Comparison of ENCODE assay signal across 8 cellular contexts in genomic region chr2:190885844-190886243, GRCh38. TPM values are rescaled to one million over a fixed set of nuclear protein-coding genes. Genes with fewer than 3 reads are reported as not detected.
A peak's percentile ranks its signal among the peaks of the same experiment; 100 is the strongest.
DNase-seq lines count a peak whose midpoint lies in the region; ATAC-seq and TF ChIP-seq lines count a peak whose summit lies in the region.
"Not testable (repeated sequence)": the region's sequence is repeated elsewhere in the genome, so short reads cannot be mapped to it uniquely, and the experiment has no call there.

No MANE protein-coding gene starts in this region.

- H3K9me3 ChIP-seq in CD4-positive, CD25-positive, alpha-beta regulatory T cell (ENCODE audit: control insufficient read depth in 2 of 2, low read length in 2 of 2); GM23248 (ENCODE audit: low read depth): not testable (repeated sequence)

- H3K9ac ChIP-seq in GM23248 = not testable (repeated sequence)

- H3K36me3 Mint-ChIP-seq in CD4-positive, CD25-positive, alpha-beta regulatory T cell = not testable (repeated sequence)
- H3K36me3 Mint-ChIP-seq in activated T-cell treated with anti-CD3 and anti-CD28 coated beads, Interleukin-2, amount 50 U/mL, for 24 hours (ENCODE audit: low read depth) = peaks cover 85% of the 10 kb centered on the region
- H3K36me3 Mint-ChIP-seq in activated naive CD8-positive, alpha-beta T cell treated with anti-CD3 and anti-CD28 coated beads, Interleukin-2, amount 50 U/mL, for 24 hours (ENCODE audit: low read depth) = peaks cover 58% of the 10 kb centered on the region
- H3K36me3 Mint-ChIP-seq in naive thymus-derived CD8-positive, alpha-beta T cell = peaks cover 0 to 32% (median 0%) of the 10 kb centered on the region in 3 donors
- peaks cover 70% of the 10 kb centered on the region for H3K36me3 Mint-ChIP-seq in stimulated activated naive CD8-positive, alpha-beta T cell treated with anti-CD3 and anti-CD28 coated beads, Interleukin-15, Interleukin-2, amounts not matched to agents 100 ng/mL and 50 ng/mL, for 24 hours (ENCODE audit: low read depth)

- H3K36me3 ChIP-seq in CD4-positive, CD25-positive, alpha-beta regulatory T cell (ENCODE audit: control insufficient read depth, insufficient read depth, low read length) = peaks cover 12% of the 10 kb centered on the region
- H3K36me3 ChIP-seq in GM23248 (ENCODE audit: low read depth) = peaks cover 32% of the 10 kb centered on the region; the same call in 1 of the 2 replicates

- ATAC-seq in CD4-positive, CD25-positive, alpha-beta regulatory T cell (ENCODE audit: low read depth in 2 of 2); activated naive CD8-positive, alpha-beta T cell treated with anti-CD3 and anti-CD28 coated beads, Interleukin-2, amount 50 U/mL, for 24 hours; naive thymus-derived CD8-positive, alpha-beta T cell: not testable (repeated sequence)

- peaks cover 39 to 79% (median 54%) of the 10 kb centered on the region in 4 donors for H3K4me1 Mint-ChIP-seq in CD4-positive, CD25-positive, alpha-beta regulatory T cell
- peaks cover 60% of the 10 kb centered on the region for H3K4me1 Mint-ChIP-seq in activated T-cell treated with anti-CD3 and anti-CD28 coated beads, Interleukin-2, amount 50 U/mL, for 24 hours (ENCODE audit: low read depth)
- peaks cover 72% of the 10 kb centered on the region for H3K4me1 Mint-ChIP-seq in activated naive CD8-positive, alpha-beta T cell treated with anti-CD3 and anti-CD28 coated beads, Interleukin-2, amount 50 U/mL, for 24 hours
- H3K4me1 Mint-ChIP-seq in naive thymus-derived CD8-positive, alpha-beta T cell = peaks cover 28 to 83% (median 70%) of the 10 kb centered on the region in 4 donors
- peaks cover 75% of the 10 kb centered on the region for H3K4me1 Mint-ChIP-seq in stimulated activated naive CD8-positive, alpha-beta T cell treated with anti-CD3 and anti-CD28 coated beads, Interleukin-15, Interleukin-2, amounts not matched to agents 100 ng/mL and 50 ng/mL, for 24 hours (ENCODE audit: low read depth)

- POLR2A ChIA-PET in RWPE1 (lab: Yijun Ruan, JAX; ENCODE audit: low non-redundant PET) = not testable (repeated sequence)
- POLR2A ChIA-PET in naive thymus-derived CD8-positive, alpha-beta T cell (lab: Charles Lee) = interaction anchor here (0.5 to 1.4 kb wide), 2 partner anchors 10 to 25 kb away, joined by 4 read pairs; no protein-coding TSS in a partner anchor

- TF ChIP-seq CTCF in RWPE1 (conservative IDR thresholded peaks at IDR 0.05; ENCODE audit: low read depth); fibroblast of villous mesenchyme (IDR thresholded peaks at IDR 0.05; ENCODE audit: insufficient read depth, low read depth, low read length): not testable (repeated sequence)

- peaks cover 83% of the 10 kb centered on the region for H3K4me1 ChIP-seq in CD4-positive, CD25-positive, alpha-beta regulatory T cell (ENCODE audit: control insufficient read depth, insufficient read depth, low read length, poor library complexity, severe bottlenecking)
- H3K4me1 ChIP-seq in GM23248 (ENCODE audit: insufficient read depth) = peaks cover 65% of the 10 kb centered on the region

- not testable (repeated sequence) for H3K9me2 ChIP-seq in GM23248 (ENCODE audit: insufficient read depth)

- H3K27ac Mint-ChIP-seq in CD4-positive, CD25-positive, alpha-beta regulatory T cell; activated naive CD8-positive, alpha-beta T cell treated with anti-CD3 and anti-CD28 coated beads, Interleukin-2, amount 50 U/mL, for 24 hours: not testable (repeated sequence)
- peak overlapping the region; percentile 79 for H3K27ac Mint-ChIP-seq in activated T-cell treated with anti-CD3 and anti-CD28 coated beads, Interleukin-2, amount 50 U/mL, for 24 hours
- H3K27ac Mint-ChIP-seq in naive thymus-derived CD8-positive, alpha-beta T cell = peak overlapping the region in 3 of 10 donors; percentile 21 to 74 (median 51)
- H3K27ac Mint-ChIP-seq in stimulated activated naive CD8-positive, alpha-beta T cell treated with anti-CD3 and anti-CD28 coated beads, Interleukin-15, Interleukin-2, amounts not matched to agents 100 ng/mL and 50 ng/mL, for 24 hours = peak overlapping the region; percentile 61

- in situ Hi-C loops in GM23248 (cut with MboI) = not testable (repeated sequence)

- not testable (repeated sequence) for H3K27me3 ChIP-seq in CD4-positive, CD25-positive, alpha-beta regulatory T cell (ENCODE audit: control insufficient read depth, insufficient read depth, low read length); GM23248 (replicated peaks; ENCODE audit: insufficient read depth)

- peak overlapping the region; percentile 19 to 74 (median 54) for H3K4me3 Mint-ChIP-seq in CD4-positive, CD25-positive, alpha-beta regulatory T cell
- H3K4me3 Mint-ChIP-seq in activated T-cell treated with anti-CD3 and anti-CD28 coated beads, Interleukin-2, amount 50 U/mL, for 24 hours = peak overlapping the region; percentile 65
- H3K4me3 Mint-ChIP-seq in activated naive CD8-positive, alpha-beta T cell treated with anti-CD3 and anti-CD28 coated beads, Interleukin-2, amount 50 U/mL, for 24 hours = peak overlapping the region; percentile 57
- H3K4me3 Mint-ChIP-seq in naive thymus-derived CD8-positive, alpha-beta T cell = peak overlapping the region in 7 of 10 donors; percentile 18 to 52 (median 32)
- peak overlapping the region; percentile 95 for H3K4me3 Mint-ChIP-seq in stimulated activated naive CD8-positive, alpha-beta T cell treated with anti-CD3 and anti-CD28 coated beads, Interleukin-15, Interleukin-2, amounts not matched to agents 100 ng/mL and 50 ng/mL, for 24 hours

- not testable (repeated sequence) for H2AFZ ChIP-seq in GM23248

- peaks cover 84% of the 10 kb centered on the region for H3F3A ChIP-seq in GM23248 (ENCODE audit: insufficient read depth)

- H3K27me3 Mint-ChIP-seq in CD4-positive, CD25-positive, alpha-beta regulatory T cell; activated T-cell treated with anti-CD3 and anti-CD28 coated beads, Interleukin-2, amount 50 U/mL, for 24 hours; activated naive CD8-positive, alpha-beta T cell treated with anti-CD3 and anti-CD28 coated beads, Interleukin-2, amount 50 U/mL, for 24 hours; naive thymus-derived CD8-positive, alpha-beta T cell; stimulated activated naive CD8-positive, alpha-beta T cell treated with anti-CD3 and anti-CD28 coated beads, Interleukin-15, Interleukin-2, amounts not matched to agents 100 ng/mL and 50 ng/mL, for 24 hours: not testable (repeated sequence)

- H3K27ac ChIP-seq in CD4-positive, CD25-positive, alpha-beta regulatory T cell (ENCODE audit: insufficient read depth, low read length, poor library complexity, severe bottlenecking) = peak overlapping the region; percentile 97
- not testable (repeated sequence) for H3K27ac ChIP-seq in GM23248
- 0 out of 2 replicates have a peak overlapping the region, but pooled peaks have one; percentile 25 for H3K27ac ChIP-seq in RWPE1

- H3K4me3 ChIP-seq in CD4-positive, CD25-positive, alpha-beta regulatory T cell (ENCODE audit: low read depth, low read length) = peak overlapping the region; percentile 67
- peak overlapping the region; percentile 92 for H3K4me3 ChIP-seq in GM23248
- H3K4me3 ChIP-seq in fibroblast of villous mesenchyme (ENCODE audit: low read depth, low read length) = peak overlapping the region; percentile 5

- H3K4me2 ChIP-seq in GM23248 (ENCODE audit: unreplicated experiment) = peak overlapping the region; percentile 97

- not testable (repeated sequence) for H3K9me3 Mint-ChIP-seq in CD4-positive, CD25-positive, alpha-beta regulatory T cell; activated T-cell treated with anti-CD3 and anti-CD28 coated beads, Interleukin-2, amount 50 U/mL, for 24 hours; activated naive CD8-positive, alpha-beta T cell treated with anti-CD3 and anti-CD28 coated beads, Interleukin-2, amount 50 U/mL, for 24 hours; naive thymus-derived CD8-positive, alpha-beta T cell; stimulated activated naive CD8-positive, alpha-beta T cell treated with anti-CD3 and anti-CD28 coated beads, Interleukin-15, Interleukin-2, amounts not matched to agents 100 ng/mL and 50 ng/mL, for 24 hours

- WGBS in GM23248 (ENCODE audit: low coverage in 1 of 2, low lambda C conversion rate in 2 of 2, missing lambda C conversion rate in 2 of 2), 2 experiments = 87 to 90% methylated on average over 6 of the region's 6 CpGs

- peaks cover 63% of the 10 kb centered on the region for H4K20me1 ChIP-seq in GM23248 (ENCODE audit: insufficient read depth)

- not testable (repeated sequence) for DNase-seq in CD4-positive, CD25-positive, alpha-beta regulatory T cell; GM23248; RWPE1 (ENCODE audit: low spot score); activated T-cell treated with anti-CD3 and anti-CD28 coated beads, Interleukin-2, amount 50 U/mL, for 24 hours; activated naive CD8-positive, alpha-beta T cell treated with anti-CD3 and anti-CD28 coated beads, Interleukin-2, amount 50 U/mL, for 24 hours; fibroblast of villous mesenchyme (ENCODE audit: low read depth); naive thymus-derived CD8-positive, alpha-beta T cell

- H3K79me2 ChIP-seq in GM23248 (ENCODE audit: insufficient read depth) = peaks cover 100% of the 10 kb centered on the region

- CTCF ChIA-PET in RWPE1 (lab: Yijun Ruan, JAX) = interaction anchor here (0.6 to 1.1 kb wide), 2 partner anchors 35 to 1131 kb away, joined by 5 read pairs; no protein-coding TSS in a partner anchor

RNA-seq across cellular contexts. Expression of gene GLS, which starts 5.2 kb away (rescaled TPM):
- total RNA-seq in CD4-positive, CD25-positive, alpha-beta regulatory T cell = 301 TPM
- polyA plus RNA-seq in CD4-positive, CD25-positive, alpha-beta regulatory T cell = 10 to 100 TPM; 38.7 to 65.7 (median 43.9) TPM
- 362 and 426 TPM in 2 replicates for total RNA-seq in GM23248 (2014; rRNA removed; shearing (Covaris generic))
- 81.0 and 96.0 TPM in 2 replicates for polyA plus RNA-seq in GM23248 (2016; fragmentation: Nextera tagmentation; extraction: Ambion mirVana)
- 375 and 519 TPM in 2 replicates for total RNA-seq in fibroblast of villous mesenchyme
- total RNA-seq in naive thymus-derived CD8-positive, alpha-beta T cell = 100 to 1,000 TPM; 206 to 214 TPM
- polyA plus RNA-seq in naive thymus-derived CD8-positive, alpha-beta T cell = 10 to 100 TPM; 30.0 to 55.9 (median 40.8) TPM

Comparison
In these comparisons a context has a peak if more than half of its experiments do, and no peak if none do; other contexts are left out.
1. H3K4me3 ChIP-seq: peak in every context shown above with its lines; median percentile 92 in GM23248; 67 in CD4-positive, CD25-positive, alpha-beta regulatory T cell; 5 in fibroblast of villous mesenchyme.
2. H3K4me3 Mint-ChIP-seq: peak in every context shown above with its lines; median percentile 95 in stimulated activated naive CD8-positive, alpha-beta T cell treated with anti-CD3 and anti-CD28 coated beads, Interleukin-15, Interleukin-2, amounts not matched to agents 100 ng/mL and 50 ng/mL, for 24 hours; 65 in activated T-cell treated with anti-CD3 and anti-CD28 coated beads, Interleukin-2, amount 50 U/mL, for 24 hours; 57 in activated naive CD8-positive, alpha-beta T cell treated with anti-CD3 and anti-CD28 coated beads, Interleukin-2, amount 50 U/mL, for 24 hours; 54 in CD4-positive, CD25-positive, alpha-beta regulatory T cell; 32 in naive thymus-derived CD8-positive, alpha-beta T cell.